ENCODE assay signal across 11 cellular contexts in genomic region chr6:151723152-151723551, GRCh38.
A peak's percentile ranks its signal among the peaks of the same experiment; 100 is the strongest.
DNase-seq lines count a peak whose midpoint lies in the region; ATAC-seq and TF ChIP-seq lines count a peak whose summit lies in the region.
"Had no signal": no experiment of that assay in that cellular context is flagged by ENCODE, and none has a peak within 500 bp of the region (broad histone marks: within the 10 kb centered on the region; RNA-seq: fewer than 3 reads in every experiment).

No MANE protein-coding gene starts in this region.

- TF ChIP-seq POLR2A in lower leg skin (IDR thresholded peaks at IDR 0.05), result no peak

- intact Hi-C loops in left ventricle myocardium superior (cut with micrococcal nuclease) (no loop called here), lower leg skin (cut with DNase I; ENCODE audit: low total_unique reads) (no loop called here)

- 48 to 50% methylated on average over 1 of the region's 1 CpG for WGBS in lower leg skin, 2 donors

- peak; percentile 73 for DNase-seq in stimulated activated CD4-positive, alpha-beta T cell treated with anti-CD3 and anti-CD28 coated beads, Interleukin-15, amount 100 ng/mL, for 24 hours
- DNase-seq in left ventricle myocardium superior (no peak), epidermal melanocyte (ENCODE audit: insufficient read length, low spot score) (no peak), lower leg skin (ENCODE audit: low spot score in 2 of 2) (no peak), COLO668 (lab: John Stamatoyannopoulos, UW; ENCODE audit: unreplicated experiment) (no peak)
- DNase-seq: immature natural killer cell, retina, thyroid gland had no signal

- TF ChIP-seq CTCF in lower leg skin (IDR thresholded peaks at IDR 0.05), result no peak

- ATAC-seq in GM18502 (IDR thresholded peaks at IDR 0.05; ENCODE audit: poor library complexity, unreplicated experiment) (peak; percentile 93), GM21526 (IDR thresholded peaks at IDR 0.05; ENCODE audit: low FRiP score, unreplicated experiment) (peak; percentile 87), HG03520 (IDR thresholded peaks at IDR 0.05; ENCODE audit: unreplicated experiment) (peak; percentile 87), left ventricle myocardium superior (no peak)

- H3K4me3 ChIP-seq in lower leg skin (ENCODE audit: low read depth, poor library complexity, severe bottlenecking), result no peak overlapping the region
- H3K4me3 ChIP-seq: thyroid gland had no signal
